ENCODE assay signal across 8 cellular contexts in genomic region chr15:83108266-83109219, GRCh38. TPM values are rescaled to one million over a fixed set of nuclear protein-coding genes. Genes with fewer than 3 reads are reported as not detected.
DNase-seq lines count a peak whose midpoint lies in the region; ATAC-seq and TF ChIP-seq lines count a peak whose summit lies in the region.

No MANE protein-coding gene starts in this region.

- POLR2A ChIA-PET in activated B cell treated with CpG ODN at 0.5 μM for 24 hours (lab: Charles Lee) = interaction anchor here (0.9 to 3.2 kb wide), 3 partner anchors 41 to 569 kb away, joined by 3 to 22 read pairs (median 4); partner anchors contain the start of genes BTBD1, C15orf40 and RPS17

- TF ChIP-seq CTCF in activated B cell treated with CpG ODN at 0.5 μM for 24 hours (IDR thresholded peaks at IDR 0.05) = no peak
- no peak for TF ChIP-seq CTCF in progenitor cell of endocrine pancreas (IDR thresholded peaks at IDR 0.05; ENCODE audit: unreplicated experiment)
- TF ChIP-seq CTCF in foreskin keratinocyte (conservative IDR thresholded peaks at IDR 0.05) = no peak

- peaks cover 20% of the 10 kb centered on the region for H3K4me1 Mint-ChIP-seq in activated B cell treated with CpG ODN at 0.5 μM for 24 hours
- H3K4me1 Mint-ChIP-seq in progenitor cell of endocrine pancreas (ENCODE audit: low read depth) = peaks cover 2% of the 10 kb centered on the region

- no peaks in the 10 kb centered on the region for H3K4me1 ChIP-seq in foreskin keratinocyte

- H3K4me3 Mint-ChIP-seq in activated B cell treated with CpG ODN at 0.5 μM for 24 hours = peak overlapping the region; percentile 87
- H3K4me3 Mint-ChIP-seq in progenitor cell of endocrine pancreas (ENCODE audit: low read depth) = peak overlapping the region; percentile 62

- H3K36me3 Mint-ChIP-seq in activated B cell treated with CpG ODN at 0.5 μM for 24 hours (ENCODE audit: low read depth) (no peaks in the 10 kb centered on the region), progenitor cell of endocrine pancreas (ENCODE audit: insufficient read depth) (no peaks in the 10 kb centered on the region)

- H3K27me3 ChIP-seq in foreskin keratinocyte = peaks cover 53% of the 10 kb centered on the region

- H3K27me3 Mint-ChIP-seq in activated B cell treated with CpG ODN at 0.5 μM for 24 hours (peaks cover 21% of the 10 kb centered on the region), progenitor cell of endocrine pancreas (peaks cover 59% of the 10 kb centered on the region)

- DNase-seq in DMS153 (lab: John Stamatoyannopoulos, UW) (peak; percentile 34), activated B cell treated with CpG ODN at 0.5 μM for 24 hours (peak; percentile 26), head of caudate nucleus (peak in 39 of 42 donors; percentile 3 to 76 (median 38)), progenitor cell of endocrine pancreas (ENCODE audit: low spot score, unreplicated experiment) (no peak), foreskin keratinocyte (no peak)
- no peak for DNase-seq in activated CD4-positive, CD25-positive, alpha-beta regulatory T cell treated with anti-CD3 and anti-CD28 coated beads, Interleukin-2, amount 50 U/mL, for 72 hours

- H3K9me3 Mint-ChIP-seq in activated B cell treated with CpG ODN at 0.5 μM for 24 hours = no peaks in the 10 kb centered on the region
- H3K9me3 Mint-ChIP-seq in progenitor cell of endocrine pancreas (ENCODE audit: low read depth) = no peaks in the 10 kb centered on the region

- intact Hi-C loops in activated B cell treated with CpG ODN at 0.5 μM for 24 hours (cut with micrococcal nuclease) = loop anchor here (2.0 to 5.0 kb wide), 3 partner anchors 16 to 96 kb away; partner anchors contain the start of gene C15orf40
- intact Hi-C loops in head of caudate nucleus (cut with DNase I) = no loop called here

- peak; percentile 80 for ATAC-seq in GM19395 (IDR thresholded peaks at IDR 0.05; ENCODE audit: unreplicated experiment)
- peak; percentile 69 for ATAC-seq in HG03565 (IDR thresholded peaks at IDR 0.05; ENCODE audit: unreplicated experiment)
- peak; percentile 85 for ATAC-seq in activated B cell treated with CpG ODN at 0.5 μM for 24 hours (ENCODE audit: low read depth)
- ATAC-seq in foreskin keratinocyte = no peak

- CTCF ChIA-PET in activated B cell treated with CpG ODN at 0.5 μM for 24 hours (lab: Charles Lee) = no interaction called here

- no peak overlapping the region for H3K27ac ChIP-seq in foreskin keratinocyte

- H3K27ac Mint-ChIP-seq in activated B cell treated with CpG ODN at 0.5 μM for 24 hours (peak overlapping the region; percentile 65), progenitor cell of endocrine pancreas (peak overlapping the region; percentile 42)

RNA-seq across cellular contexts. Expression of gene TM6SF1, which starts 1.1 kb away (rescaled TPM):
- total RNA-seq in activated B cell treated with CpG ODN at 0.5 μM for 24 hours = 3.9 and 4.1 TPM in 2 replicates
- total RNA-seq in progenitor cell of endocrine pancreas = 0.27 TPM in 1 of 2 replicates, not detected in the other
- 0.24 TPM in 1 of 2 replicates, not detected in the other for total RNA-seq in foreskin keratinocyte
- polyA plus RNA-seq in foreskin keratinocyte = 0.16 TPM in 1 of 2 replicates, not detected in the other

RNA-seq across cellular contexts. Expression of gene BTBD1, which starts 41.5 kb away (rescaled TPM):
- total RNA-seq in activated B cell treated with CpG ODN at 0.5 μM for 24 hours (47.9 and 54.2 TPM in 2 replicates), progenitor cell of endocrine pancreas (38.7 and 39.0 TPM in 2 replicates), foreskin keratinocyte (47.9 and 48.4 TPM in 2 replicates)
- 18.3 and 20.9 TPM in 2 replicates for polyA plus RNA-seq in foreskin keratinocyte

Comparison
In these comparisons a context has a peak if more than half of its experiments do, and no peak if none do; other contexts are left out.
1. DNase-seq: peak in DMS153 (single experiment), activated B cell treated with CpG ODN at 0.5 μM for 24 hours (single experiment) and head of caudate nucleus (39 of 42); none in progenitor cell of endocrine pancreas (single experiment), foreskin keratinocyte (0 of 2) and activated CD4-positive, CD25-positive, alpha-beta regulatory T cell treated with anti-CD3 and anti-CD28 coated beads, Interleukin-2, amount 50 U/mL, for 72 hours (single experiment).